Comparison of ENCODE assay signal across 18 cellular contexts in the genomic region with DNA sequence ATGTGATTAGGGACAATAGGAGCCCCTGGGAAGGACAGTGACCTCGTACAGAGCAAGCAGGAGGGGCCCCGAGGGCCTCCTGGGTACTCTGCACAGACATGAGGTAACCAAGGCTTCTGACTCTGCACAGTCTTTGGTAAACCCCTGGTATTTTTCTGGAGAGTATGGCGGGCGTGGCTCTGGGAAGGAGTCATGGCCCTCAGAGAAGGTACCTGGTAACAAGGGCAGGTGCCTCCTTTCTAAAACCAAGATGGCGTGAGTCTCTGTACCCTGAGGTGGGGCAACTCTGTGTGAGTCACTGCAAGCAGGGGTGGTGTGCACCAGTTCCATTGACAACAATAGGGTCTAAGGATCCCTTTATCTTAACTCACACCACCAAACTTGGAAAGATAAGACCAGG.
"Had no signal": no experiment of that assay in that cellular context is flagged by ENCODE, and none has a peak within 500 bp of the region (broad histone marks: within the 10 kb centered on the region; RNA-seq: fewer than 3 reads in every experiment).

No MANE protein-coding gene starts in this region.

- ATAC-seq: body of pancreas; left ventricle myocardium superior; naive thymus-derived CD4-positive, alpha-beta T cell; sciatic nerve; stimulated activated effector memory CD8-positive, alpha-beta T cell treated with anti-CD3 and anti-CD28 coated beads, Interleukin-12 subunit alpha, Interleukin-12 subunit beta, amount 100 ng/mL, for 72 hours had no signal

- H3K27ac ChIP-seq: body of pancreas, neutrophil, parathyroid adenoma, thoracic aorta, VCaP had no signal

- H3K4me1 ChIP-seq: body of pancreas, parathyroid adenoma had no signal

- H3K36me3 ChIP-seq: neutrophil, thoracic aorta had no signal

- H3K36me3 Mint-ChIP-seq: stimulated activated effector memory CD8-positive, alpha-beta T cell treated with anti-CD3 and anti-CD28 coated beads, Interleukin-12 subunit alpha, Interleukin-12 subunit beta, amount 100 ng/mL, for 72 hours had no signal

- H3K4me3 Mint-ChIP-seq: activated naive CD8-positive, alpha-beta T cell treated with anti-CD3 and anti-CD28 coated beads, Interleukin-2, amount 10 ng/mL, durations not matched to agents 7 days and 5 days; memory B cell; naive thymus-derived CD4-positive, alpha-beta T cell; stimulated activated effector memory CD8-positive, alpha-beta T cell treated with anti-CD3 and anti-CD28 coated beads, Interleukin-12 subunit alpha, Interleukin-12 subunit beta, amount 100 ng/mL, for 72 hours had no signal

- H3K4me3 ChIP-seq: body of pancreas, smooth muscle cell, thoracic aorta had no signal

- H3K27me3 ChIP-seq: body of pancreas had no signal

- DNase-seq: activated CD4-positive, alpha-beta T cell treated with anti-CD3 and anti-CD28 coated beads, Interleukin-2, amount 50 U/mL, for 48 hours; activated naive CD4-positive, alpha-beta T cell treated with Interleukin-2 at 50 U/mL for 16 hours; activated naive CD8-positive, alpha-beta T cell treated with anti-CD3 and anti-CD28 coated beads, Interleukin-2, amount 10 ng/mL, durations not matched to agents 7 days and 5 days; body of pancreas; caudate nucleus; left ventricle myocardium superior; naive thymus-derived CD4-positive, alpha-beta T cell; stimulated activated CD4-positive, alpha-beta T cell treated with anti-CD3 and anti-CD28 coated beads, Interleukin-4, amount 100 ng/mL, for 24 hours; SW 1271; T-helper 2 cell had no signal

- H3K27ac Mint-ChIP-seq: activated naive CD8-positive, alpha-beta T cell treated with anti-CD3 and anti-CD28 coated beads, Interleukin-2, amount 10 ng/mL, durations not matched to agents 7 days and 5 days; memory B cell; naive thymus-derived CD4-positive, alpha-beta T cell; stimulated activated effector memory CD8-positive, alpha-beta T cell treated with anti-CD3 and anti-CD28 coated beads, Interleukin-12 subunit alpha, Interleukin-12 subunit beta, amount 100 ng/mL, for 72 hours had no signal

- H3K4me1 Mint-ChIP-seq: activated naive CD8-positive, alpha-beta T cell treated with anti-CD3 and anti-CD28 coated beads, Interleukin-2, amount 10 ng/mL, durations not matched to agents 7 days and 5 days; memory B cell; naive thymus-derived CD4-positive, alpha-beta T cell; stimulated activated effector memory CD8-positive, alpha-beta T cell treated with anti-CD3 and anti-CD28 coated beads, Interleukin-12 subunit alpha, Interleukin-12 subunit beta, amount 100 ng/mL, for 72 hours had no signal
